1 cellular context compared by ENCODE assay signal in the genomic region with DNA sequence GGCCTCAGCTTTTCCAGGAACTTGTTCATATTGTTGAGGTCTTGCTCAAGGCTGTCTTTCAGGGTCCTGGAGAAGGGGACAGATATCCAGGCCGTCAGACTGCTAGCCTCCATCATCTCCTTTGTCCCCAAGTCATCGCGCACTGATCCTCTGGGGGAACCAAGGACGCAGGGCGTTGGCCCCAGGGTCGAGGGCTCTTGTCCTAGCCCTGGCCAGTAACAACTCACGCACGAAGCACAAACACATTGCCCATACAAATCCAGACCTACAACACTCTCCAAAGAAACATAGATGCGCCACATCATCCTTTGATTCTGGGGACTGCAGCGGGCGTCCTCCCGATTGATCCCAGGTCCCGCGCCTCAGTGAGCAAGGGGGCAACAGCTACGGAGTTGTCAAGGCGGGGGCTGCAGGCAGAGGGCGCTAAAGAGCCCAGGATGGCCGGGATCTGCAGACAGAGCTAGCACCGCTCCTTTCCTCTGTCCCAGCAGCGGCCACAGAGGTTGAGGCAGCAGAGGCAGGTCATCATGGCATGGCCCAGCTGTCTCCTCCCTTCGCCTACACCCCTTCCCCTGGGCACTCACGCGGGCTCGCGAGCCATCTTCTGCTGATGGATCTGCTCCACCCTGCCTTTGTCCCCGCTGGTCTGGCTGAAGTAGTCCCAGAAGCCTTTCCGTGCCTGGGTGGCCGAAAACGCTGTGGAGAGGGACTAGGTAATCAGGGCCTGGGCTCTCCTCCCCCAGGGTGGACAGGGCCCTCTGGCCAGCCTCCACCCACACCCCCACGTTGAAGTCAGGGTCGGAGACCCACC.
TF ChIP-seq lines count a peak whose summit lies in the region.

No MANE protein-coding gene starts in this region.

TF ChIP-seq in HepG2, 621 proteins besides CTCF, POLR2A, EP300 and RAD21 (continued from another document and continues in another):
- TF ChIP-seq RERE (CRISPR knock-in tag; IDR thresholded peaks at IDR 0.05; ENCODE audit: low read depth) (no peak), ELF1 (CRISPR knock-in tag; IDR thresholded peaks at IDR 0.05) (peak; percentile 28; the same call in 1 of the 2 replicates), TOPORS (CRISPR knock-in tag; IDR thresholded peaks at IDR 0.05) (peak; percentile 73), ZNF563 (CRISPR knock-in tag; IDR thresholded peaks at IDR 0.05) (peak; percentile 51; the same call in 1 of the 2 replicates), ZSCAN25 (CRISPR knock-in tag; IDR thresholded peaks at IDR 0.05) (peak; percentile 85), SP4 (CRISPR knock-in tag; IDR thresholded peaks at IDR 0.05) (peak; percentile 11; the same call in 1 of the 2 replicates), GTF3A (CRISPR knock-in tag; conservative IDR thresholded peaks at IDR 0.05) (0 out of 2 replicates have a peak, but pooled peaks have one; percentile 28), FOXA3 (CRISPR knock-in tag; IDR thresholded peaks at IDR 0.05) (peak; percentile 35; the same call in 1 of the 2 replicates), ZNF598 (CRISPR knock-in tag; IDR thresholded peaks at IDR 0.05; ENCODE audit: borderline replicate concordance) (peak; percentile 52; the same call in 1 of the 2 replicates), ZNF44 (CRISPR knock-in tag; IDR thresholded peaks at IDR 0.05) (no peak), PATZ1 (CRISPR knock-in tag; IDR thresholded peaks at IDR 0.05) (peak; percentile 70), ZNF788 (CRISPR knock-in tag; IDR thresholded peaks at IDR 0.05; ENCODE audit: borderline replicate concordance) (peak; percentile 74; the same call in 1 of the 2 replicates), SMC3 (IDR thresholded peaks at IDR 0.05; ENCODE audit: low read length) (peak; percentile 86), NPAS2 (CRISPR knock-in tag; IDR thresholded peaks at IDR 0.05; ENCODE audit: borderline replicate concordance) (no peak), ZNF839 (CRISPR knock-in tag; IDR thresholded peaks at IDR 0.05; ENCODE audit: borderline replicate concordance) (peak; percentile 29; the same call in 1 of the 2 replicates), SOX13 (IDR thresholded peaks at IDR 0.05) (no peak), SOX13 (CRISPR knock-in tag; conservative IDR thresholded peaks at IDR 0.05 in 1 of 2, IDR thresholded peaks at IDR 0.05 in 1 of 2) (peak in 1 of 2 experiments; percentile 49; a peak in 1 of 4 replicates), GATAD1 (CRISPR knock-in tag; IDR thresholded peaks at IDR 0.05) (peak; percentile 49; the same call in 1 of the 2 replicates), YEATS4 (CRISPR knock-in tag; IDR thresholded peaks at IDR 0.05; ENCODE audit: borderline replicate concordance) (peak; percentile 62; the same call in 1 of the 2 replicates), ERF (CRISPR knock-in tag; IDR thresholded peaks at IDR 0.05) (no peak), ZBTB49 (CRISPR knock-in tag; IDR thresholded peaks at IDR 0.05; ENCODE audit: borderline replicate concordance) (0 out of 2 replicates have a peak, but pooled peaks have one; percentile 3), ZNF383 (CRISPR knock-in tag; IDR thresholded peaks at IDR 0.05; ENCODE audit: borderline replicate concordance) (no peak), XRCC5 (optimal IDR thresholded peaks at IDR 0.05; ENCODE audit: low read length) (peak; percentile 47), ZNF432 (CRISPR knock-in tag; IDR thresholded peaks at IDR 0.05; ENCODE audit: borderline replicate concordance) (no peak), ZNF609 (CRISPR knock-in tag; IDR thresholded peaks at IDR 0.05; ENCODE audit: borderline replicate concordance) (peak; percentile 63), RARA (CRISPR knock-in tag; IDR thresholded peaks at IDR 0.05) (peak; percentile 40; the same call in 1 of the 2 replicates), UBTF (CRISPR knock-in tag; IDR thresholded peaks at IDR 0.05) (peak; percentile 55), ZNF441 (CRISPR knock-in tag; IDR thresholded peaks at IDR 0.05; ENCODE audit: borderline replicate concordance) (0 out of 2 replicates have a peak, but pooled peaks have one; percentile 49), HNF4G (IDR thresholded peaks at IDR 0.05; ENCODE audit: borderline replicate concordance, low read depth, low read length) (no peak), HNF4G (CRISPR knock-in tag; IDR thresholded peaks at IDR 0.05; ENCODE audit: borderline replicate concordance, low read depth) (peak; percentile 62; the same call in 1 of the 2 replicates)
- TF ChIP-seq, protein P1, sequence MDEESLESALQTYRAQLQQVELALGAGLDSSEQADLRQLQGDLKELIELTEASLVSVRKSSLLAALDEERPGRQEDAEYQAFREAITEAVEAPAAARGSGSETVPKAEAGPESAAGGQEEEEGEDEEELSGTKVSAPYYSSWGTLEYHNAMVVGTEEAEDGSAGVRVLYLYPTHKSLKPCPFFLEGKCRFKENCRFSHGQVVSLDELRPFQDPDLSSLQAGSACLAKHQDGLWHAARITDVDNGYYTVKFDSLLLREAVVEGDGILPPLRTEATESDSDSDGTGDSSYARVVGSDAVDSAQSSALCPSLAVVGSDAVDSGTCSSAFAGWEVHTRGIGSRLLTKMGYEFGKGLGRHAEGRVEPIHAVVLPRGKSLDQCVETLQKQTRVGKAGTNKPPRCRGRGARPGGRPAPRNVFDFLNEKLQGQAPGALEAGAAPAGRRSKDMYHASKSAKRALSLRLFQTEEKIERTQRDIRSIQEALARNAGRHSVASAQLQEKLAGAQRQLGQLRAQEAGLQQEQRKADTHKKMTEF (CRISPR knock-in tag; IDR thresholded peaks at IDR 0.05): peak; percentile 53; the same call in 1 of the 2 replicates
